ENCODE assay signal across 15 cellular contexts in the genomic region with DNA sequence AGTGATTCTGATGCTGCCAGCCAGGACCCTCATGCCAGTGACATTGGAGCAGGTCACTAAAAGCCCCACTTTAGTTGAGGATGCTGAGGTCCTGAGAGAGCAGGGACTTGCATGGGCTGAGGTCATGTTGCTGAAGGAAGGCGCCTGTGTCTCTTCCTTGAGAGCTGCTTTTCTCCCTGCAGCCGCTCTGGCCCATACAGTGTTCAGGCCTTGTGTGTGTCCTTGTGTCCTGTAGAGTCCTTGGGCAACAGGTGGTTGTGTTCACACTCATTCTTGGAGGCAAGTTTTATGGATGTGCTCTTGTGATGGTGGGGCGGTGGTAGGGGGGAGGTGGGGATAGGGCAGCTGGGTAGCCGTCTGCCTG. TPM values are rescaled to one million over a fixed set of nuclear protein-coding genes. Genes with fewer than 3 reads are reported as not detected.
DNase-seq lines count a peak whose midpoint lies in the region; ATAC-seq and TF ChIP-seq lines count a peak whose summit lies in the region.
"Had no signal": no experiment of that assay in that cellular context is flagged by ENCODE, and none has a peak within 500 bp of the region (broad histone marks: within the 10 kb centered on the region; RNA-seq: fewer than 3 reads in every experiment).

No MANE protein-coding gene starts in this region.

- no peak overlapping the region for H2AFZ ChIP-seq in mesenchymal stem cell (ENCODE audit: low read depth, low read length)
- H2AFZ ChIP-seq: parathyroid adenoma had no signal

- no peak overlapping the region for H3K9ac ChIP-seq in mesenchymal stem cell (ENCODE audit: low read length)
- H3K9ac ChIP-seq: parathyroid adenoma had no signal

- peak overlapping the region; percentile 34 for H2BK120ac ChIP-seq in mesenchymal stem cell (ENCODE audit: low read depth, low read length)

- intact Hi-C loops in Caco-2 (cut with micrococcal nuclease; ENCODE audit: unreplicated experiment), result no loop called here

- H4K91ac ChIP-seq in mesenchymal stem cell (ENCODE audit: low read length), result no peak overlapping the region

- H3K4ac ChIP-seq in mesenchymal stem cell (ENCODE audit: low read depth in 1 of 2, low read length in 2 of 2), result no peak overlapping the region

- H2BK5ac ChIP-seq in mesenchymal stem cell (ENCODE audit: low read depth, low read length, poor library complexity, severe bottlenecking), result no peak overlapping the region

- no peak for ATAC-seq in activated T-cell treated with anti-CD3 and anti-CD28 coated beads, Interleukin-2, amount 50 U/mL, for 72 hours (replicated peaks in 1 of 2)
- no peak for ATAC-seq in HG02588 (IDR thresholded peaks at IDR 0.05; ENCODE audit: unreplicated experiment)
- ATAC-seq: SK-N-SH treated with all-trans-retinoic acid at 6 μM for 48 hours had no signal

- H2BK12ac ChIP-seq in mesenchymal stem cell (ENCODE audit: low read length in 2 of 2), result peak overlapping the region in 1 of 2 experiments; percentile 8

- DNase-seq in activated effector memory CD4-positive, alpha-beta T cell treated with anti-CD3 and anti-CD28 coated beads, Interleukin-2, amount 50 U/mL, for 16 hours, result peak; percentile 63
- no peak for DNase-seq in activated effector memory CD4-positive, alpha-beta T cell treated with Interleukin-2 at 50 U/mL for 16 hours
- no peak for DNase-seq in activated T-cell treated with anti-CD3 and anti-CD28 coated beads, Interleukin-2, amount 50 U/mL, for 72 hours
- DNase-seq in mesenchymal stem cell (no peak), dedifferentiated amniotic fluid mesenchymal stem cell (ENCODE audit: extremely low spot score) (no peak), Caco-2 (no peak)
- DNase-seq: DND-41, IMR-90, NCI-H1105 treated with DMSO at 0.1 percent for 48 hours had no signal

- no peaks in the 10 kb centered on the region for H3K9me3 Mint-ChIP-seq in activated T-cell treated with anti-CD3 and anti-CD28 coated beads, Interleukin-2, amount 50 U/mL, for 72 hours
- no peaks in the 10 kb centered on the region for H3K9me3 Mint-ChIP-seq in Caco-2 (ENCODE audit: unreplicated experiment)

- H3K4me3 Mint-ChIP-seq in activated T-cell treated with anti-CD3 and anti-CD28 coated beads, Interleukin-2, amount 50 U/mL, for 72 hours, result peak overlapping the region; percentile 76 to 90
- no peak overlapping the region for H3K4me3 Mint-ChIP-seq in Caco-2 (ENCODE audit: unreplicated experiment)

- H3K9me3 ChIP-seq in mesenchymal stem cell (ENCODE audit: control insufficient read depth, low read length) (no peaks in the 10 kb centered on the region), thymus (ENCODE audit: control insufficient read depth) (no peaks in the 10 kb centered on the region), Caco-2 (no peaks in the 10 kb centered on the region)
- H3K9me3 ChIP-seq: adrenal gland had no signal

- H3K36me3 ChIP-seq in mesenchymal stem cell (ENCODE audit: control insufficient read depth in 1 of 2, insufficient read depth in 2 of 2, low read depth in 1 of 2, low read length in 2 of 2), result peaks cover 43 to 51% of the 10 kb centered on the region in 2 experiments
- H3K36me3 ChIP-seq in thymus (ENCODE audit: control insufficient read depth, insufficient read depth), result peaks cover 27% of the 10 kb centered on the region
- peaks cover 4% of the 10 kb centered on the region; the same call in 1 of the 2 replicates for H3K36me3 ChIP-seq in Caco-2 (ENCODE audit: control insufficient read depth, insufficient read depth, low read length)

- H3K27ac Mint-ChIP-seq in activated T-cell treated with anti-CD3 and anti-CD28 coated beads, Interleukin-2, amount 50 U/mL, for 72 hours, result peak overlapping the region; percentile 92
- no peak overlapping the region for H3K27ac Mint-ChIP-seq in Caco-2 (ENCODE audit: unreplicated experiment)

- H3K27me3 ChIP-seq in mesenchymal stem cell (ENCODE audit: control insufficient read depth in 1 of 2, insufficient read depth in 1 of 2, low read length in 2 of 2) (no peaks in the 10 kb centered on the region), thymus (ENCODE audit: control insufficient read depth, insufficient read depth) (no peaks in the 10 kb centered on the region), Caco-2 (replicated peaks; ENCODE audit: control insufficient read depth, insufficient read depth, low read length) (no peaks in the 10 kb centered on the region)
- H3K27me3 ChIP-seq: adrenal gland had no signal

- POLR2A ChIA-PET in Caco-2 (lab: Charles Lee), result no interaction called here

- WGBS in mesenchymal stem cell, result 97% methylated on average over 4 of the region's 4 CpGs
- 66% methylated on average over 4 of the region's 4 CpGs for WGBS in thymus

- H3K4me2 ChIP-seq in mesenchymal stem cell (ENCODE audit: low read length, poor library complexity, severe bottlenecking), result no peak overlapping the region

- H3K27ac ChIP-seq in mesenchymal stem cell (ENCODE audit: low read length, poor library complexity, severe bottlenecking) (no peak overlapping the region), thymus (ENCODE audit: low read depth) (peak overlapping the region; percentile 37)
- H3K27ac ChIP-seq: parathyroid adenoma had no signal

- H3K27me3 Mint-ChIP-seq in activated T-cell treated with anti-CD3 and anti-CD28 coated beads, Interleukin-2, amount 50 U/mL, for 72 hours (ENCODE audit: low read depth), result no peaks in the 10 kb centered on the region
- H3K27me3 Mint-ChIP-seq in Caco-2 (ENCODE audit: insufficient read depth, unreplicated experiment), result no peaks in the 10 kb centered on the region

- H3K18ac ChIP-seq in mesenchymal stem cell (ENCODE audit: low read depth in 1 of 2, low read length in 2 of 2), result peak overlapping the region in 1 of 2 experiments; percentile 25

- no peak overlapping the region for H3K14ac ChIP-seq in mesenchymal stem cell (ENCODE audit: low read length in 2 of 2)

- CTCF ChIA-PET in Caco-2 (lab: Charles Lee), result interaction anchor here (0.6 kb wide), 1 partner anchor 228 kb away, joined by 3 read pairs; no protein-coding TSS in a partner anchor

- no peak for TF ChIP-seq CTCF in Caco-2 (IDR thresholded peaks at IDR 0.05; ENCODE audit: insufficient read depth in 1 of 2, low read depth in 1 of 2, low read length in 1 of 2, severe bottlenecking in 1 of 2, unreplicated experiment in 1 of 2)

- no peaks in the 10 kb centered on the region for H3K79me1 ChIP-seq in mesenchymal stem cell (replicated peaks; ENCODE audit: low read length, poor library complexity, severe bottlenecking)

- BruUV-seq in Caco-2 (replicated peaks; lab: Mats Ljungman, UMichigan), result no TSS peak

- H3K4me3 ChIP-seq in mesenchymal stem cell (ENCODE audit: insufficient read depth in 1 of 2, low read depth in 1 of 2, low read length in 2 of 2) (no peak overlapping the region), thymus (ENCODE audit: low read length) (no peak overlapping the region), Caco-2 (ENCODE audit: low read depth, low read length) (no peak overlapping the region)
- H3K4me3 ChIP-seq: adrenal gland had no signal

- H3K23ac ChIP-seq in mesenchymal stem cell (ENCODE audit: low read length in 2 of 2), result no peak overlapping the region

- H3K4me1 ChIP-seq in mesenchymal stem cell (ENCODE audit: control insufficient read depth, insufficient read depth, low read depth, low read length) (peaks cover 46% of the 10 kb centered on the region), thymus (ENCODE audit: control insufficient read depth, insufficient read depth, low read length) (peaks cover 42% of the 10 kb centered on the region), Caco-2 (peaks cover 49% of the 10 kb centered on the region)

- peaks cover 11 to 24% of the 10 kb centered on the region in 2 donors for H3K36me3 Mint-ChIP-seq in activated T-cell treated with anti-CD3 and anti-CD28 coated beads, Interleukin-2, amount 50 U/mL, for 72 hours (ENCODE audit: insufficient read depth in 2 of 2)
- peaks cover 76% of the 10 kb centered on the region for H3K36me3 Mint-ChIP-seq in Caco-2 (ENCODE audit: insufficient read depth, unreplicated experiment)

- no peak overlapping the region for H2AK5ac ChIP-seq in mesenchymal stem cell (ENCODE audit: low read length, severe bottlenecking)

- H2BK15ac ChIP-seq in mesenchymal stem cell (ENCODE audit: low read depth, poor library complexity, severe bottlenecking), result no peak overlapping the region

- no peak overlapping the region for H4K8ac ChIP-seq in mesenchymal stem cell (ENCODE audit: low read length)

- peaks cover 96% of the 10 kb centered on the region for H3K4me1 Mint-ChIP-seq in activated T-cell treated with anti-CD3 and anti-CD28 coated beads, Interleukin-2, amount 50 U/mL, for 72 hours (ENCODE audit: low read depth)
- H3K4me1 Mint-ChIP-seq in Caco-2 (ENCODE audit: low read depth, unreplicated experiment), result peaks cover 46% of the 10 kb centered on the region

RNA-seq across cellular contexts. Expression of a gene that starts 33.3 kb away (rescaled TPM):
- total RNA-seq in activated T-cell treated with anti-CD3 and anti-CD28 coated beads, Interleukin-2, amount 50 U/mL, for 72 hours, result 10 to 100 TPM; 44.2 to 47.8 TPM
- 42.9 TPM for polyA plus RNA-seq in mesenchymal stem cell (2013, experiment 1 of 2)
- 44.5 TPM for polyA plus RNA-seq in mesenchymal stem cell (2013, experiment 2 of 2)
- polyA plus RNA-seq in thymus, result 60.0 TPM
- 138 and 140 TPM in 2 replicates for total RNA-seq in Caco-2 (2022)

RNA-seq across cellular contexts. Expression of a gene that starts 50.3 kb away (rescaled TPM):
- total RNA-seq in activated T-cell treated with anti-CD3 and anti-CD28 coated beads, Interleukin-2, amount 50 U/mL, for 72 hours, result under 1 TPM; 0.34 to 0.46 TPM
- polyA plus RNA-seq in mesenchymal stem cell (2013, experiment 1 of 2), result not detected
- 0.01 TPM for polyA plus RNA-seq in mesenchymal stem cell (2013, experiment 2 of 2)
- polyA plus RNA-seq in thymus, result 0.18 TPM
- total RNA-seq in Caco-2 (2022), result 0.09 and 0.23 TPM in 2 replicates
- total RNA-seq: IMR-90 had no signal
- polyA plus RNA-seq: IMR-90, urinary bladder had no signal
